ENCODE assay signal across 8 cellular contexts in genomic region chr20:18507218-18508191, GRCh38. TPM values are rescaled to one million over a fixed set of nuclear protein-coding genes. Genes with fewer than 3 reads are reported as not detected.
A peak's percentile ranks its signal among the peaks of the same experiment; 100 is the strongest.
DNase-seq lines count a peak whose midpoint lies in the region; TF ChIP-seq lines count a peak whose summit lies in the region.

Gene SEC23B (plus strand): TSS chr20:18507940. CDS start chr20:18510836, 2,896 bp downstream.

- peak within 1 kb of the TSS; percentile 67 for H2AFZ ChIP-seq in MM.1S (ENCODE audit: low read length)

- H3K27ac Mint-ChIP-seq in nephron: peak within 1 kb of the TSS; percentile 98 to 100 (median 100)
- H3K27ac Mint-ChIP-seq in stimulated activated naive CD8-positive, alpha-beta T cell treated with anti-CD3 and anti-CD28 coated beads, Interleukin-15, Interleukin-2, amounts not matched to agents 100 ng/mL and 50 ng/mL, for 24 hours: peak within 1 kb of the TSS; percentile 99

- TF ChIP-seq CTCF in MM.1S (IDR thresholded peaks at IDR 0.05; ENCODE audit: low read length) (no peak), fibroblast of the aortic adventitia (IDR thresholded peaks at IDR 0.05; ENCODE audit: insufficient read depth, low read length) (no peak), nephron (IDR thresholded peaks at IDR 0.05; ENCODE audit: unreplicated experiment in 3 of 3) (no peak)

- no peaks in the 10 kb centered on the region for H3K9me2 ChIP-seq in MM.1S (replicated peaks; ENCODE audit: insufficient read depth, low read length)

- peaks cover 25% of the 10 kb centered on the region for H3K4me1 Mint-ChIP-seq in nephron
- peaks cover 48% of the 10 kb centered on the region for H3K4me1 Mint-ChIP-seq in stimulated activated naive CD8-positive, alpha-beta T cell treated with anti-CD3 and anti-CD28 coated beads, Interleukin-15, Interleukin-2, amounts not matched to agents 100 ng/mL and 50 ng/mL, for 24 hours (ENCODE audit: low read depth)

- peaks cover 22% of the 10 kb centered on the region for H3K36me3 Mint-ChIP-seq in nephron (ENCODE audit: low read depth)
- H3K36me3 Mint-ChIP-seq in stimulated activated naive CD8-positive, alpha-beta T cell treated with anti-CD3 and anti-CD28 coated beads, Interleukin-15, Interleukin-2, amounts not matched to agents 100 ng/mL and 50 ng/mL, for 24 hours (ENCODE audit: low read depth): peaks cover 31% of the 10 kb centered on the region

- H3K36me3 ChIP-seq in ES-I3 (ENCODE audit: insufficient read depth, low read length): 0 out of 2 replicates have a peak, but pooled peaks cover 4% of the 10 kb centered on the region
- H3K36me3 ChIP-seq in HAP-1 (replicated peaks): peaks cover 28% of the 10 kb centered on the region
- H3K36me3 ChIP-seq in MM.1S (replicated peaks; ENCODE audit: insufficient read depth, low read length): no peaks in the 10 kb centered on the region; the same call in 1 of the 2 replicates

- H3K4me3 ChIP-seq in HAP-1 (peak within 1 kb of the TSS; percentile 90), MM.1S (ENCODE audit: low read length) (peak within 1 kb of the TSS; percentile 97), fibroblast of the aortic adventitia (ENCODE audit: low read depth, low read length) (peak within 1 kb of the TSS; percentile 96)

- H3K9me3 ChIP-seq in ES-I3 (ENCODE audit: control insufficient read depth, insufficient read depth, low read length) (no peaks in the 10 kb centered on the region), HAP-1 (no peaks in the 10 kb centered on the region), MM.1S (replicated peaks; ENCODE audit: insufficient read depth, low read length) (no peaks in the 10 kb centered on the region)

- no peaks in the 10 kb centered on the region for H3K4me1 ChIP-seq in ES-I3 (ENCODE audit: insufficient read depth, low read length)
- H3K4me1 ChIP-seq in HAP-1: peaks cover 7% of the 10 kb centered on the region
- peaks cover 20% of the 10 kb centered on the region; the same call in 1 of the 2 replicates for H3K4me1 ChIP-seq in MM.1S (ENCODE audit: low read length)

- H3K27me3 ChIP-seq in HAP-1 (ENCODE audit: low read depth): no peaks in the 10 kb centered on the region
- H3K27me3 ChIP-seq in MM.1S (replicated peaks; ENCODE audit: insufficient read depth, low read length): no peaks in the 10 kb centered on the region

- no peaks in the 10 kb centered on the region for H4K20me1 ChIP-seq in MM.1S (ENCODE audit: insufficient read depth, low read length)

- DNase-seq in HAP-1 (ENCODE audit: low spot score in 2 of 2): peak; percentile 97 to 98
- DNase-seq in MM.1S: peak; percentile 98
- DNase-seq in SIG-M5 (lab: John Stamatoyannopoulos, UW): peak; percentile 81
- DNase-seq in activated gamma-delta T cell (lab: John Stamatoyannopoulos, UW): peak; percentile 93
- DNase-seq in fibroblast of the aortic adventitia (ENCODE audit: low read depth): peak; percentile 97

- H3K9ac ChIP-seq in ES-I3 (ENCODE audit: low read depth, low read length) (peak within 1 kb of the TSS; percentile 90), MM.1S (ENCODE audit: low read length) (peak within 1 kb of the TSS; percentile 97)

- H3K27me3 Mint-ChIP-seq in nephron (ENCODE audit: low read depth): peaks cover 3% of the 10 kb centered on the region
- peaks cover under 1% of the 10 kb centered on the region for H3K27me3 Mint-ChIP-seq in stimulated activated naive CD8-positive, alpha-beta T cell treated with anti-CD3 and anti-CD28 coated beads, Interleukin-15, Interleukin-2, amounts not matched to agents 100 ng/mL and 50 ng/mL, for 24 hours

- H3K9me3 Mint-ChIP-seq in nephron: no peaks in the 10 kb centered on the region
- H3K9me3 Mint-ChIP-seq in stimulated activated naive CD8-positive, alpha-beta T cell treated with anti-CD3 and anti-CD28 coated beads, Interleukin-15, Interleukin-2, amounts not matched to agents 100 ng/mL and 50 ng/mL, for 24 hours: no peaks in the 10 kb centered on the region

- H3K79me2 ChIP-seq in MM.1S (ENCODE audit: low read length): peaks cover 40% of the 10 kb centered on the region

- H3K4me2 ChIP-seq in MM.1S (ENCODE audit: low read depth, low read length): peak within 1 kb of the TSS; percentile 76

- in situ Hi-C loops in HAP-1 (cut with MboI; ENCODE audit: low sequenced_read_pairs): no loop called here

- H3K4me3 Mint-ChIP-seq in nephron: peak within 1 kb of the TSS; percentile 99 to 100 (median 100)
- peak within 1 kb of the TSS; percentile 100 for H3K4me3 Mint-ChIP-seq in stimulated activated naive CD8-positive, alpha-beta T cell treated with anti-CD3 and anti-CD28 coated beads, Interleukin-15, Interleukin-2, amounts not matched to agents 100 ng/mL and 50 ng/mL, for 24 hours

- H3K27ac ChIP-seq in MM.1S (ENCODE audit: low read length): peak within 1 kb of the TSS; percentile 98

- peaks cover 6% of the 10 kb centered on the region for H3F3A ChIP-seq in MM.1S (ENCODE audit: insufficient read depth, low read length)

RNA-seq across cellular contexts. Expression of gene SEC23B, which starts in this region (rescaled TPM):
- 21.0 and 45.6 TPM in 2 replicates for total RNA-seq in fibroblast of the aortic adventitia (ENCODE audit: low replicate concordance)

Comparison
In these comparisons a context has a peak if more than half of its experiments do, and no peak if none do; other contexts are left out.
1. Peak in every context shown above with its lines: DNase-seq, H3K4me3 ChIP-seq and H3K27ac ChIP-seq.